In genomic region chr1:17439250-17440073, GRCh38 we compare ENCODE assay signal across 8 cellular contexts. TPM values are rescaled to one million over a fixed set of nuclear protein-coding genes. Genes with fewer than 3 reads are reported as not detected.
DNase-seq lines count a peak whose midpoint lies in the region; ATAC-seq and TF ChIP-seq lines count a peak whose summit lies in the region.

Gene RCC2 (minus strand): TSS chr1:17439677. CDS start chr1:17438514, 1,163 bp downstream.

- H3K9me3 Mint-ChIP-seq in CD14-positive monocyte = peaks cover 0 to 2% (median 0%) of the 10 kb centered on the region in 7 donors
- H3K9me3 Mint-ChIP-seq in IgD-negative memory B cell = no peaks in the 10 kb centered on the region
- H3K9me3 Mint-ChIP-seq in activated T-helper 2 cell treated with anti-CD3 and anti-CD28 coated beads, Interferon-gamma antibody, Interleukin-2, Interleukin-4, amounts not matched to agents 10 μg/mL and 5 μg/mL and 100 μg/mL, durations not matched to agents 14 hours and 24 hours and 36 hours = no peaks in the 10 kb centered on the region
- H3K9me3 Mint-ChIP-seq in natural killer cell treated with Interleukin-12 subunit alpha and Interleukin-12 subunit beta and Interleukin-15 and Interleukin-18, amount 100 ng/mL, for 72 hours = no peaks in the 10 kb centered on the region

- no peak for TF ChIP-seq POLR2A in Peyer's patch (IDR thresholded peaks at IDR 0.05)

- H3K4me3 ChIP-seq in Peyer's patch = peak within 1 kb of the TSS; percentile 65 to 96 (median 79)
- peak within 1 kb of the TSS; percentile 87 for H3K4me3 ChIP-seq in fibroblast of pulmonary artery (replicated peaks; ENCODE audit: low read depth, low read length)

- ATAC-seq in GM19351 (IDR thresholded peaks at IDR 0.05; ENCODE audit: unreplicated experiment) = peak; percentile 35
- ATAC-seq in natural killer cell treated with Interleukin-12 subunit alpha and Interleukin-12 subunit beta and Interleukin-15 and Interleukin-18, amount 100 ng/mL, for 72 hours = peak; percentile 85
- peak; percentile 74 for ATAC-seq in stimulated activated naive CD8-positive, alpha-beta T cell treated with anti-CD3 and anti-CD28 coated beads, Interleukin-15, Interleukin-2, amounts not matched to agents 100 U/mL and 50 U/mL, for 24 hours

- H3K4me3 Mint-ChIP-seq in CD14-positive monocyte (peak within 1 kb of the TSS; percentile 88 to 95), IgD-negative memory B cell (peak within 1 kb of the TSS; percentile 97 to 100 (median 100))
- H3K4me3 Mint-ChIP-seq in activated T-helper 2 cell treated with anti-CD3 and anti-CD28 coated beads, Interferon-gamma antibody, Interleukin-2, Interleukin-4, amounts not matched to agents 10 μg/mL and 5 μg/mL and 100 μg/mL, durations not matched to agents 14 hours and 24 hours and 36 hours (ENCODE audit: low read depth) = peak within 1 kb of the TSS; percentile 97
- peak within 1 kb of the TSS; percentile 93 for H3K4me3 Mint-ChIP-seq in natural killer cell treated with Interleukin-12 subunit alpha and Interleukin-12 subunit beta and Interleukin-15 and Interleukin-18, amount 100 ng/mL, for 72 hours

- TF ChIP-seq CTCF in CD14-positive monocyte (IDR thresholded peaks at IDR 0.05) (no peak), Peyer's patch (IDR thresholded peaks at IDR 0.05) (peak in 2 of 6 experiments; percentile 8 to 26), fibroblast of pulmonary artery (IDR thresholded peaks at IDR 0.05; ENCODE audit: low read length, missing control alignments) (no peak)

- no peaks in the 10 kb centered on the region for H3K36me3 ChIP-seq in Peyer's patch

- H3K27me3 Mint-ChIP-seq in CD14-positive monocyte (ENCODE audit: low read depth in 3 of 3) (peaks cover 6 to 22% (median 6%) of the 10 kb centered on the region in 3 donors), IgD-negative memory B cell (peaks cover 1% of the 10 kb centered on the region)
- no peaks in the 10 kb centered on the region for H3K27me3 Mint-ChIP-seq in activated T-helper 2 cell treated with anti-CD3 and anti-CD28 coated beads, Interferon-gamma antibody, Interleukin-2, Interleukin-4, amounts not matched to agents 10 μg/mL and 5 μg/mL and 100 μg/mL, durations not matched to agents 14 hours and 24 hours and 36 hours (ENCODE audit: low read depth)
- H3K27me3 Mint-ChIP-seq in natural killer cell treated with Interleukin-12 subunit alpha and Interleukin-12 subunit beta and Interleukin-15 and Interleukin-18, amount 100 ng/mL, for 72 hours = peaks cover 8 to 10% of the 10 kb centered on the region in 2 donors

- no peak for DNase-seq in CD14-positive monocyte (ENCODE audit: low spot score)
- peak; percentile 62 to 81 (median 77) for DNase-seq in Peyer's patch
- DNase-seq in activated T-helper 2 cell treated with anti-CD3 and anti-CD28 coated beads, Interferon-gamma antibody, Interleukin-2, Interleukin-4, amounts not matched to agents 10 μg/mL and 5 μg/mL and 100 μg/mL, durations not matched to agents 14 hours and 24 hours and 36 hours (ENCODE audit: low spot score) = peak; percentile 69
- DNase-seq in fibroblast of pulmonary artery (ENCODE audit: low read depth) = peak; percentile 77
- DNase-seq in natural killer cell treated with Interleukin-12 subunit alpha and Interleukin-12 subunit beta and Interleukin-15 and Interleukin-18, amount 100 ng/mL, for 72 hours (ENCODE audit: low spot score) = peak; percentile 77
- peak; percentile 76 for DNase-seq in stimulated activated naive CD8-positive, alpha-beta T cell treated with anti-CD3 and anti-CD28 coated beads, Interleukin-15, Interleukin-2, amounts not matched to agents 100 U/mL and 50 U/mL, for 24 hours

- no peaks in the 10 kb centered on the region for H3K9me3 ChIP-seq in Peyer's patch

- H3K4me1 ChIP-seq in Peyer's patch = peaks cover 0 to 17% (median 9%) of the 10 kb centered on the region in 4 donors

- H3K4me1 Mint-ChIP-seq in CD14-positive monocyte = peaks cover 49% of the 10 kb centered on the region
- H3K4me1 Mint-ChIP-seq in IgD-negative memory B cell = peaks cover 26 to 33% (median 26%) of the 10 kb centered on the region in 3 donors
- peaks cover 37% of the 10 kb centered on the region for H3K4me1 Mint-ChIP-seq in activated T-helper 2 cell treated with anti-CD3 and anti-CD28 coated beads, Interferon-gamma antibody, Interleukin-2, Interleukin-4, amounts not matched to agents 10 μg/mL and 5 μg/mL and 100 μg/mL, durations not matched to agents 14 hours and 24 hours and 36 hours (ENCODE audit: low read depth)
- H3K4me1 Mint-ChIP-seq in natural killer cell treated with Interleukin-12 subunit alpha and Interleukin-12 subunit beta and Interleukin-15 and Interleukin-18, amount 100 ng/mL, for 72 hours (ENCODE audit: low read depth in 2 of 2) = peaks cover 5 to 22% of the 10 kb centered on the region in 2 donors

- H3K36me3 Mint-ChIP-seq in CD14-positive monocyte (peaks cover 4 to 14% of the 10 kb centered on the region in 2 donors), IgD-negative memory B cell (no peaks in the 10 kb centered on the region)
- peaks cover 36% of the 10 kb centered on the region for H3K36me3 Mint-ChIP-seq in activated T-helper 2 cell treated with anti-CD3 and anti-CD28 coated beads, Interferon-gamma antibody, Interleukin-2, Interleukin-4, amounts not matched to agents 10 μg/mL and 5 μg/mL and 100 μg/mL, durations not matched to agents 14 hours and 24 hours and 36 hours (ENCODE audit: low read depth)
- H3K36me3 Mint-ChIP-seq in natural killer cell treated with Interleukin-12 subunit alpha and Interleukin-12 subunit beta and Interleukin-15 and Interleukin-18, amount 100 ng/mL, for 72 hours = no peaks in the 10 kb centered on the region

- H3K27ac ChIP-seq in Peyer's patch = peak within 1 kb of the TSS; percentile 86 to 94 (median 90)

- intact Hi-C loops in CD14-positive monocyte (cut with micrococcal nuclease) = loop anchor here (1.0 to 10.0 kb wide), 2 partner anchors 20 to 195 kb away; no protein-coding TSS in a partner anchor
- intact Hi-C loops in activated T-helper 2 cell treated with anti-CD3 and anti-CD28 coated beads, Interferon-gamma antibody, Interleukin-2, Interleukin-4, amounts not matched to agents 10 μg/mL and 5 μg/mL and 100 μg/mL, durations not matched to agents 14 hours and 24 hours and 36 hours (cut with micrococcal nuclease) = loop anchor here (2.0 to 5.0 kb wide), 2 partner anchors 19 to 387 kb away; partner anchors contain the start of gene SDHB

- H3K27ac Mint-ChIP-seq in CD14-positive monocyte = peak within 1 kb of the TSS; percentile 89 to 98 (median 95)
- H3K27ac Mint-ChIP-seq in IgD-negative memory B cell = peak within 1 kb of the TSS; percentile 99 to 100 (median 99)
- peak within 1 kb of the TSS; percentile 98 for H3K27ac Mint-ChIP-seq in activated T-helper 2 cell treated with anti-CD3 and anti-CD28 coated beads, Interferon-gamma antibody, Interleukin-2, Interleukin-4, amounts not matched to agents 10 μg/mL and 5 μg/mL and 100 μg/mL, durations not matched to agents 14 hours and 24 hours and 36 hours
- peak within 1 kb of the TSS; percentile 89 to 94 for H3K27ac Mint-ChIP-seq in natural killer cell treated with Interleukin-12 subunit alpha and Interleukin-12 subunit beta and Interleukin-15 and Interleukin-18, amount 100 ng/mL, for 72 hours

- H3K27me3 ChIP-seq in Peyer's patch = no peaks in the 10 kb centered on the region

RNA-seq across cellular contexts. Expression of gene RCC2, which starts in this region (rescaled TPM):
- 10 to 100 TPM; 22.3 to 40.9 TPM for polyA plus RNA-seq in CD14-positive monocyte
- polyA plus RNA-seq in IgD-negative memory B cell = 16.3 TPM
- 10 to 100 TPM; 22.9 to 54.5 (median 34.9) TPM for total RNA-seq in Peyer's patch
- total RNA-seq in activated T-helper 2 cell treated with anti-CD3 and anti-CD28 coated beads, Interferon-gamma antibody, Interleukin-2, Interleukin-4, amounts not matched to agents 10 μg/mL and 5 μg/mL and 100 μg/mL, durations not matched to agents 14 hours and 24 hours and 36 hours = 202 and 203 TPM in 2 replicates
- total RNA-seq in natural killer cell treated with Interleukin-12 subunit alpha and Interleukin-12 subunit beta and Interleukin-15 and Interleukin-18, amount 100 ng/mL, for 72 hours = 100 to 1,000 TPM; 112 to 181 TPM

Comparison
In these comparisons a context has a peak if more than half of its experiments do, and no peak if none do; other contexts are left out.
1. ATAC-seq: peak in every context shown above with its lines; median percentile 85 in natural killer cell treated with Interleukin-12 subunit alpha and Interleukin-12 subunit beta and Interleukin-15 and Interleukin-18, amount 100 ng/mL, for 72 hours; 74 in stimulated activated naive CD8-positive, alpha-beta T cell treated with anti-CD3 and anti-CD28 coated beads, Interleukin-15, Interleukin-2, amounts not matched to agents 100 U/mL and 50 U/mL, for 24 hours; 35 in GM19351.